In genomic region chr9:70170151-70170795, GRCh38 we compare ENCODE assay signal across 27 cellular contexts.
"Had no signal": no experiment of that assay in that cellular context is flagged by ENCODE, and none has a peak within 500 bp of the region (broad histone marks: within the 10 kb centered on the region; RNA-seq: fewer than 3 reads in every experiment).

No MANE protein-coding gene starts in this region.

- H3K27me3 ChIP-seq: esophagus squamous epithelium, sigmoid colon, upper lobe of left lung, vagina had no signal

- H3K36me3 Mint-ChIP-seq: activated CD8-positive, alpha-beta memory T cell treated with anti-CD3 and anti-CD28 coated beads, Interleukin-2, amount 10 ng/mL, durations not matched to agents 7 days and 5 days; activated naive CD8-positive, alpha-beta T cell; naive B cell; stimulated activated effector memory CD8-positive, alpha-beta T cell treated with anti-CD3 and anti-CD28 coated beads, Interleukin-12 subunit alpha, Interleukin-12 subunit beta, amount 100 ng/mL, for 72 hours; WTC11 had no signal

- H3K27ac Mint-ChIP-seq: activated CD8-positive, alpha-beta memory T cell treated with anti-CD3 and anti-CD28 coated beads, Interleukin-2, amount 10 ng/mL, durations not matched to agents 7 days and 5 days; activated CD8-positive, alpha-beta T cell treated with anti-CD3 and anti-CD28 coated beads, Interleukin-2, amount 10 ng/mL, durations not matched to agents 7 days and 5 days; activated naive CD8-positive, alpha-beta T cell; activated T-helper 2 cell treated with anti-CD3 and anti-CD28 coated beads, Interferon-gamma antibody, Interleukin-2, Interleukin-4, amounts not matched to agents 10 μg/mL and 5 μg/mL and 100 μg/mL, durations not matched to agents 14 hours and 24 hours and 36 hours; naive B cell; stimulated activated effector memory CD8-positive, alpha-beta T cell treated with anti-CD3 and anti-CD28 coated beads, Interleukin-12 subunit alpha, Interleukin-12 subunit beta, amount 100 ng/mL, for 72 hours; stimulated activated naive CD8-positive, alpha-beta T cell treated with anti-CD3 and anti-CD28 coated beads, Interleukin-15, Interleukin-2, amounts not matched to agents 100 ng/mL and 50 ng/mL, for 24 hours; WTC11 had no signal

- H3K27ac ChIP-seq: epithelial cell of prostate, esophagus squamous epithelium, parathyroid adenoma, psoas muscle, sigmoid colon, upper lobe of left lung, vagina had no signal

- H2AFZ ChIP-seq: parathyroid adenoma had no signal

- H3K4me1 Mint-ChIP-seq: activated CD8-positive, alpha-beta memory T cell treated with anti-CD3 and anti-CD28 coated beads, Interleukin-2, amount 10 ng/mL, durations not matched to agents 7 days and 5 days; naive B cell; stimulated activated effector memory CD8-positive, alpha-beta T cell treated with anti-CD3 and anti-CD28 coated beads, Interleukin-12 subunit alpha, Interleukin-12 subunit beta, amount 100 ng/mL, for 72 hours; WTC11 had no signal

- H3K27me3 Mint-ChIP-seq: activated CD8-positive, alpha-beta memory T cell treated with anti-CD3 and anti-CD28 coated beads, Interleukin-2, amount 10 ng/mL, durations not matched to agents 7 days and 5 days; activated naive CD8-positive, alpha-beta T cell; stimulated activated naive CD8-positive, alpha-beta T cell treated with anti-CD3 and anti-CD28 coated beads, Interleukin-15, Interleukin-2, amounts not matched to agents 100 ng/mL and 50 ng/mL, for 24 hours had no signal

- H3K9ac ChIP-seq: parathyroid adenoma had no signal

- ATAC-seq: activated CD8-positive, alpha-beta memory T cell treated with anti-CD3 and anti-CD28 coated beads, Interleukin-2, amount 10 ng/mL, durations not matched to agents 7 days and 5 days; activated CD8-positive, alpha-beta T cell treated with anti-CD3 and anti-CD28 coated beads, Interleukin-2, amount 10 ng/mL, durations not matched to agents 7 days and 5 days; left ventricle myocardium superior; psoas muscle; stimulated activated effector memory CD8-positive, alpha-beta T cell treated with anti-CD3 and anti-CD28 coated beads, Interleukin-12 subunit alpha, Interleukin-12 subunit beta, amount 100 ng/mL, for 72 hours; WTC11 had no signal

- H3K4me3 ChIP-seq: esophagus squamous epithelium, psoas muscle, sigmoid colon, upper lobe of left lung, vagina had no signal

- H3K4me3 Mint-ChIP-seq: activated CD8-positive, alpha-beta memory T cell treated with anti-CD3 and anti-CD28 coated beads, Interleukin-2, amount 10 ng/mL, durations not matched to agents 7 days and 5 days; activated CD8-positive, alpha-beta T cell treated with anti-CD3 and anti-CD28 coated beads, Interleukin-2, amount 10 ng/mL, durations not matched to agents 7 days and 5 days; activated naive CD8-positive, alpha-beta T cell; naive B cell; stimulated activated effector memory CD8-positive, alpha-beta T cell treated with anti-CD3 and anti-CD28 coated beads, Interleukin-12 subunit alpha, Interleukin-12 subunit beta, amount 100 ng/mL, for 72 hours; stimulated activated naive CD8-positive, alpha-beta T cell treated with anti-CD3 and anti-CD28 coated beads, Interleukin-15, Interleukin-2, amounts not matched to agents 100 ng/mL and 50 ng/mL, for 24 hours; WTC11 had no signal

- H3K9me3 ChIP-seq: esophagus squamous epithelium, psoas muscle, sigmoid colon, upper lobe of left lung, vagina had no signal

- H3K36me3 ChIP-seq: upper lobe of left lung had no signal

- H3K4me1 ChIP-seq: parathyroid adenoma, sigmoid colon, upper lobe of left lung, vagina had no signal

- FAIRE-seq: colon, small intestine had no signal

- H3K9me3 Mint-ChIP-seq: activated T-helper 2 cell treated with anti-CD3 and anti-CD28 coated beads, Interferon-gamma antibody, Interleukin-2, Interleukin-4, amounts not matched to agents 10 μg/mL and 5 μg/mL and 100 μg/mL, durations not matched to agents 14 hours and 24 hours and 36 hours; naive B cell; stimulated activated effector memory CD8-positive, alpha-beta T cell treated with anti-CD3 and anti-CD28 coated beads, Interleukin-12 subunit alpha, Interleukin-12 subunit beta, amount 100 ng/mL, for 72 hours; stimulated activated naive CD8-positive, alpha-beta T cell treated with anti-CD3 and anti-CD28 coated beads, Interleukin-15, Interleukin-2, amounts not matched to agents 100 ng/mL and 50 ng/mL, for 24 hours; WTC11 had no signal

- DNase-seq: activated CD4-positive, alpha-beta T cell treated with anti-CD3 and anti-CD28 coated beads for 1 hour; activated CD8-positive, alpha-beta memory T cell treated with anti-CD3 and anti-CD28 coated beads, Interleukin-2, amount 10 ng/mL, durations not matched to agents 7 days and 5 days; activated CD8-positive, alpha-beta T cell treated with anti-CD3 and anti-CD28 coated beads, Interleukin-2, amount 10 ng/mL, durations not matched to agents 7 days and 5 days; activated naive CD4-positive, alpha-beta T cell treated with Interleukin-2 at 50 U/mL for 16 hours; activated T-cell treated with anti-CD3 and anti-CD28 coated beads, Interleukin-2, amount 50 U/mL, for 48 hours; dermis blood vessel endothelial cell; effector CD4-positive, alpha-beta T cell; esophagus squamous epithelium; foreskin melanocyte; islet precursor cell; left ventricle myocardium superior; naive B cell; nucleus accumbens; psoas muscle; sigmoid colon; small intestine; stimulated activated CD4-positive, alpha-beta T cell treated with anti-CD3 and anti-CD28 coated beads, Interleukin-4, amount 100 ng/mL, for 24 hours; upper lobe of left lung had no signal
